ENCODE assay signal across 9 cellular contexts in the genomic region with DNA sequence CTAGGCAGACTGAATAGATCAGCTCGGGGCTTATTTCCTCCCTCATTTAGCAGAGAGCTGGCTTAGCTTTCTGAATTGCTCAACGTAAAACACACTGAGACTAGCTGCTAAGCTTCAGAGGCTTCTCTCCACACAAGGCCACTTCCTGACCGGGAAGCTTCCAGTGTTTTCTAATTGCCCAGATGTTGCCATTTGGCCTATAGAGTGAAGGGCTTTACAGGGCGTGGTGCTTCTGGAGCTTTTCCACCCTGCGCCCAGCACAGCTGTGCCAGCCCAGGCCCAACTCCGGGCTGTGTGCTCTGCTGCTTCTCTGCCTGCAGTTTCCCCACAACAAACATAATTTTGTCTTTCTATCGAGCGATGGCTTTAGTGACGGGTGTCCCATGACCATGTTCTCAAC. TPM values are rescaled to one million over a fixed set of nuclear protein-coding genes. Genes with fewer than 3 reads are reported as not detected.
DNase-seq lines count a peak whose midpoint lies in the region; ATAC-seq, FAIRE-seq and TF ChIP-seq lines count a peak whose summit lies in the region.
"Had no signal": no experiment of that assay in that cellular context is flagged by ENCODE, and none has a peak within 500 bp of the region (broad histone marks: within the 10 kb centered on the region; RNA-seq: fewer than 3 reads in every experiment).

No MANE protein-coding gene starts in this region.

- H3K36me3 ChIP-seq in ascending aorta, result no peaks in the 10 kb centered on the region

- no peaks in the 10 kb centered on the region for H3K9me3 ChIP-seq in ascending aorta

- peaks cover 0 to 5% of the 10 kb centered on the region in 2 donors for H3K4me1 ChIP-seq in ascending aorta

- H3K27me3 ChIP-seq in ascending aorta, result no peaks in the 10 kb centered on the region

- DNase-seq in HFF-Myc (ENCODE audit: extremely low read depth, low read depth) (peak; percentile 25), ascending aorta (ENCODE audit: low spot score in 2 of 2) (no peak), inferior parietal cortex (ENCODE audit: extremely low spot score) (peak; percentile 59), Kasumi-1 (lab: John Stamatoyannopoulos, UW) (no peak), D721Med (ENCODE audit: insufficient read length, low spot score) (no peak)
- no peak for DNase-seq in activated effector memory CD4-positive, alpha-beta T cell treated with anti-CD3 and anti-CD28 coated beads, Interleukin-2, amount 50 U/mL, for 16 hours
- DNase-seq: activated T-cell treated with anti-CD3 and anti-CD28 coated beads, Interleukin-2, amount 50 U/mL, for 48 hours had no signal

- no peak for ATAC-seq in HG03442 (IDR thresholded peaks at IDR 0.05; ENCODE audit: unreplicated experiment)

- TF ChIP-seq CTCF in HFF-Myc (IDR thresholded peaks at IDR 0.05; ENCODE audit: low read depth, low read length, missing control alignments) (no peak), ascending aorta (IDR thresholded peaks at IDR 0.05) (no peak), D721Med (IDR thresholded peaks at IDR 0.05; ENCODE audit: insufficient read depth, missing control alignments) (no peak)

- peak overlapping the region; percentile 51 for H3K27ac ChIP-seq in ascending aorta
- H3K27ac ChIP-seq in skin epidermis, result peak overlapping the region in 17 of 21 experiments; percentile 32 to 82 (median 64)

- intact Hi-C loops in ascending aorta (cut with DNase I), result no loop called here

- no peak for FAIRE-seq in D721Med (lab: Jason Lieb, UNC)

- H3K4me3 ChIP-seq in HFF-Myc (replicated peaks; ENCODE audit: low read depth, low read length), result no peak overlapping the region
- no peak overlapping the region for H3K4me3 ChIP-seq in ascending aorta
- no peak overlapping the region for H3K4me3 ChIP-seq in skin epidermis

RNA-seq across cellular contexts. Expression of a gene that starts 16.7 kb away (rescaled TPM):
- not detected for total RNA-seq in ascending aorta

Comparison
In these comparisons a context has a peak if more than half of its experiments do, and no peak if none do; other contexts are left out.
1. DNase-seq: peak in HFF-Myc (single experiment) and inferior parietal cortex (single experiment); none in ascending aorta (0 of 2), Kasumi-1 (0 of 2), activated effector memory CD4-positive, alpha-beta T cell treated with anti-CD3 and anti-CD28 coated beads, Interleukin-2, amount 50 U/mL, for 16 hours (single experiment) and D721Med (single experiment).